26 cellular contexts compared by ENCODE assay signal in the genomic region with DNA sequence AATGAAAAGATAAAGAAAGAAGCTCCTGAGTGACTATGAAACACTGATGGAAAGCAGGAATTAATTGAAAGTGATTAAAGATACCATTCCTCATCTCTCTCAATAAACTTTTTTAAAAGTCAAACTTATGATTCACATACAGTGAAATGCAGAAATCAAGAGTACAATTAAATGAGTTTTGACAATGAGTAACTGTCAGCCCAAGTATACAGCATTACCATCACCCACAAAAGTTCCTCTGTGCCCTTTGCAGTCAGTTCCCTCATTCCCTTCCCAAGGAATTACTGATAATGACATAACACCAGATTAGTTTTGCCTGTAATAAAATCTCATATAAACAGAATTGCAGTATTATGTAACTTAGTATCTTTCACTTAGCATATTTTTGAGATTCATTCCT. TPM values are rescaled to one million over a fixed set of nuclear protein-coding genes. Genes with fewer than 3 reads are reported as not detected.
DNase-seq lines count a peak whose midpoint lies in the region; ATAC-seq and FAIRE-seq lines count a peak whose summit lies in the region.
"Had no signal": no experiment of that assay in that cellular context is flagged by ENCODE, and none has a peak within 500 bp of the region (broad histone marks: within the 10 kb centered on the region; RNA-seq: fewer than 3 reads in every experiment).

No MANE protein-coding gene starts in this region.

- DNase-seq in activated T-cell treated with anti-CD3 and anti-CD28 coated beads, Interleukin-2, amount 50 U/mL, for 72 hours = no peak
- no peak for DNase-seq in activated T-cell treated with anti-CD3 and anti-CD28 coated beads, Interleukin-2, amount 50 U/mL, for 4 hours
- peak; percentile 20 for DNase-seq in HT1080 (ENCODE audit: low read depth)
- DNase-seq in small intestine = peak; percentile 34
- no peak for DNase-seq in DMS53 (lab: John Stamatoyannopoulos, UW)
- no peak for DNase-seq in NCI-H1694 (lab: John Stamatoyannopoulos, UW)
- no peak for DNase-seq in activated CD8-positive, alpha-beta memory T cell treated with anti-CD3 and anti-CD28 coated beads, Interleukin-2, amount 50 U/mL, for 4 hours
- DNase-seq: 8988T; activated CD8-positive, alpha-beta memory T cell treated with anti-CD3 and anti-CD28 coated beads, Interleukin-2, amount 10 ng/mL, durations not matched to agents 7 days and 5 days; activated naive CD4-positive, alpha-beta T cell treated with anti-CD3 and anti-CD28 coated beads, Interleukin-2, amount 50 U/mL, for 16 hours; amniotic stem cell; CD4-positive, alpha-beta T cell; islet precursor cell; midbrain; naive thymus-derived CD4-positive, alpha-beta T cell; NCI-H1417 treated with DMSO at 0.1 percent for 48 hours; NCI-H446; NCI-H82; occipital lobe; stimulated activated CD8-positive, alpha-beta memory T cell treated with anti-CD3 and anti-CD28 coated beads, Interleukin-4, amount 100 ng/mL, for 48 hours; stomach; T1000; thyroid gland had no signal

- peaks cover 5 to 7% of the 10 kb centered on the region in 2 donors for H3K36me3 ChIP-seq in small intestine (ENCODE audit: control insufficient read depth in 2 of 2, insufficient read depth in 2 of 2, low read length in 2 of 2)
- H3K36me3 ChIP-seq: thyroid gland had no signal

- H3K4me1 Mint-ChIP-seq in activated T-cell treated with anti-CD3 and anti-CD28 coated beads, Interleukin-2, amount 50 U/mL, for 72 hours (ENCODE audit: low read depth) = peaks cover 35% of the 10 kb centered on the region
- peaks cover 30% of the 10 kb centered on the region for H3K4me1 Mint-ChIP-seq in activated T-cell treated with anti-CD3 and anti-CD28 coated beads, Interleukin-2, amount 50 U/mL, for 4 hours (ENCODE audit: low read depth)
- peaks cover 27% of the 10 kb centered on the region for H3K4me1 Mint-ChIP-seq in activated T-helper 17 cell treated with anti-CD3 and anti-CD28 coated beads, Interleukin-2, amount 50 U/mL, for 72 hours

- ATAC-seq in activated T-cell treated with anti-CD3 and anti-CD28 coated beads, Interleukin-2, amount 50 U/mL, for 72 hours (replicated peaks in 1 of 2) = peak in 1 of 2 donors; percentile 48
- ATAC-seq in activated T-cell treated with anti-CD3 and anti-CD28 coated beads, Interleukin-2, amount 50 U/mL, for 4 hours = no peak
- ATAC-seq in activated T-helper 17 cell treated with anti-CD3 and anti-CD28 coated beads, Interleukin-2, amount 50 U/mL, for 72 hours (replicated peaks) = peak; percentile 60
- ATAC-seq: naive thymus-derived CD4-positive, alpha-beta T cell had no signal

- H3K4me3 ChIP-seq in small intestine (ENCODE audit: low read depth in 1 of 2, low read length in 2 of 2) = no peak overlapping the region
- H3K4me3 ChIP-seq: stomach, thyroid gland had no signal

- no peak overlapping the region for H3K27ac ChIP-seq in small intestine (ENCODE audit: low read depth in 1 of 2, low read length in 1 of 2)
- H3K27ac ChIP-seq: stomach, thyroid gland had no signal

- peaks cover 2 to 3% of the 10 kb centered on the region in 2 donors for H3K9me3 Mint-ChIP-seq in activated T-cell treated with anti-CD3 and anti-CD28 coated beads, Interleukin-2, amount 50 U/mL, for 72 hours
- peaks cover 5% of the 10 kb centered on the region for H3K9me3 Mint-ChIP-seq in activated T-cell treated with anti-CD3 and anti-CD28 coated beads, Interleukin-2, amount 50 U/mL, for 4 hours
- no peaks in the 10 kb centered on the region for H3K9me3 Mint-ChIP-seq in activated T-helper 17 cell treated with anti-CD3 and anti-CD28 coated beads, Interleukin-2, amount 50 U/mL, for 72 hours
- H3K9me3 Mint-ChIP-seq: CD4-positive, alpha-beta T cell had no signal

- peaks cover 8 to 13% of the 10 kb centered on the region in 2 donors for H3K36me3 Mint-ChIP-seq in activated T-cell treated with anti-CD3 and anti-CD28 coated beads, Interleukin-2, amount 50 U/mL, for 72 hours (ENCODE audit: insufficient read depth in 2 of 2)
- peaks cover 29% of the 10 kb centered on the region for H3K36me3 Mint-ChIP-seq in activated T-cell treated with anti-CD3 and anti-CD28 coated beads, Interleukin-2, amount 50 U/mL, for 4 hours (ENCODE audit: insufficient read depth)
- H3K36me3 Mint-ChIP-seq in activated T-helper 17 cell treated with anti-CD3 and anti-CD28 coated beads, Interleukin-2, amount 50 U/mL, for 72 hours (ENCODE audit: low read depth) = peaks cover 35% of the 10 kb centered on the region

- no peaks in the 10 kb centered on the region for H3K4me1 ChIP-seq in small intestine (ENCODE audit: control insufficient read depth in 2 of 2, insufficient read depth in 1 of 2, low read depth in 1 of 2, low read length in 1 of 2)
- H3K4me1 ChIP-seq: stomach, thyroid gland had no signal

- H3K27me3 ChIP-seq in small intestine (ENCODE audit: control insufficient read depth in 2 of 2, insufficient read depth in 2 of 2, low read length in 2 of 2) = no peaks in the 10 kb centered on the region
- H3K27me3 ChIP-seq: stomach, thyroid gland had no signal

- H3K27ac Mint-ChIP-seq in activated T-cell treated with anti-CD3 and anti-CD28 coated beads, Interleukin-2, amount 50 U/mL, for 72 hours = peak overlapping the region; percentile 56
- H3K27ac Mint-ChIP-seq in activated T-helper 17 cell treated with anti-CD3 and anti-CD28 coated beads, Interleukin-2, amount 50 U/mL, for 72 hours = peak overlapping the region; percentile 29
- H3K27ac Mint-ChIP-seq: activated CD8-positive, alpha-beta memory T cell treated with anti-CD3 and anti-CD28 coated beads, Interleukin-2, amount 10 ng/mL, durations not matched to agents 7 days and 5 days; CD4-positive, alpha-beta T cell had no signal

- H3K4me3 Mint-ChIP-seq in activated T-cell treated with anti-CD3 and anti-CD28 coated beads, Interleukin-2, amount 50 U/mL, for 72 hours = peak overlapping the region in 1 of 2 donors; percentile 74
- no peak overlapping the region for H3K4me3 Mint-ChIP-seq in activated T-cell treated with anti-CD3 and anti-CD28 coated beads, Interleukin-2, amount 50 U/mL, for 4 hours
- H3K4me3 Mint-ChIP-seq in activated T-helper 17 cell treated with anti-CD3 and anti-CD28 coated beads, Interleukin-2, amount 50 U/mL, for 72 hours = peak overlapping the region; percentile 25
- H3K4me3 Mint-ChIP-seq: activated CD8-positive, alpha-beta memory T cell treated with anti-CD3 and anti-CD28 coated beads, Interleukin-2, amount 10 ng/mL, durations not matched to agents 7 days and 5 days; CD4-positive, alpha-beta T cell; naive thymus-derived CD4-positive, alpha-beta T cell had no signal

- FAIRE-seq in small intestine (lab: Jason Lieb, UNC) = no peak
- FAIRE-seq: endothelial cell of umbilical vein, G401.6 had no signal

- H3K9me3 ChIP-seq in small intestine (ENCODE audit: control insufficient read depth, low read depth) = no peaks in the 10 kb centered on the region
- H3K9me3 ChIP-seq: stomach, thyroid gland had no signal

- H3K27me3 Mint-ChIP-seq in activated T-cell treated with anti-CD3 and anti-CD28 coated beads, Interleukin-2, amount 50 U/mL, for 72 hours (ENCODE audit: low read depth) = no peaks in the 10 kb centered on the region
- H3K27me3 Mint-ChIP-seq in activated T-cell treated with anti-CD3 and anti-CD28 coated beads, Interleukin-2, amount 50 U/mL, for 4 hours (ENCODE audit: low read depth) = no peaks in the 10 kb centered on the region
- H3K27me3 Mint-ChIP-seq in activated T-helper 17 cell treated with anti-CD3 and anti-CD28 coated beads, Interleukin-2, amount 50 U/mL, for 72 hours = no peaks in the 10 kb centered on the region
- H3K27me3 Mint-ChIP-seq: activated CD8-positive, alpha-beta memory T cell treated with anti-CD3 and anti-CD28 coated beads, Interleukin-2, amount 10 ng/mL, durations not matched to agents 7 days and 5 days; CD4-positive, alpha-beta T cell; naive thymus-derived CD4-positive, alpha-beta T cell had no signal

RNA-seq across cellular contexts. Expression of gene ATG5, which starts 44.5 kb away (rescaled TPM):
- 10 to 100 TPM; 32.1 to 38.4 TPM for total RNA-seq in activated T-cell treated with anti-CD3 and anti-CD28 coated beads, Interleukin-2, amount 50 U/mL, for 72 hours
- total RNA-seq in activated T-cell treated with anti-CD3 and anti-CD28 coated beads, Interleukin-2, amount 50 U/mL, for 4 hours = 10 to 100 TPM; 29.3 to 30.2 (median 29.5) TPM
- 39.7 and 44.9 TPM in 2 replicates for total RNA-seq in HT1080 (2014; rRNA removed; shearing (Covaris generic))
- polyA plus RNA-seq in HT1080 (2015; cell fraction: cytosol; rRNA removed) = 34.5 and 36.8 TPM in 2 replicates
- polyA plus RNA-seq in HT1080 (2015; cell fraction: nucleus; rRNA removed) = 20.8 and 27.9 TPM in 2 replicates
- 10 to 100 TPM; 24.3 to 47.4 TPM for total RNA-seq in activated T-helper 17 cell treated with anti-CD3 and anti-CD28 coated beads, Interleukin-2, amount 50 U/mL, for 72 hours
- 10 to 100 TPM; 24.1 to 35.3 (median 31.6) TPM for polyA plus RNA-seq in small intestine

Comparison
In these comparisons a context has a peak if more than half of its experiments do, and no peak if none do; other contexts are left out.
1. DNase-seq: peak in HT1080 (single experiment) and small intestine (single experiment); none in activated T-cell treated with anti-CD3 and anti-CD28 coated beads, Interleukin-2, amount 50 U/mL, for 72 hours (0 of 2), activated T-cell treated with anti-CD3 and anti-CD28 coated beads, Interleukin-2, amount 50 U/mL, for 4 hours (single experiment), DMS53 (single experiment), NCI-H1694 (single experiment) and activated CD8-positive, alpha-beta memory T cell treated with anti-CD3 and anti-CD28 coated beads, Interleukin-2, amount 50 U/mL, for 4 hours (single experiment).